In the genomic region with DNA sequence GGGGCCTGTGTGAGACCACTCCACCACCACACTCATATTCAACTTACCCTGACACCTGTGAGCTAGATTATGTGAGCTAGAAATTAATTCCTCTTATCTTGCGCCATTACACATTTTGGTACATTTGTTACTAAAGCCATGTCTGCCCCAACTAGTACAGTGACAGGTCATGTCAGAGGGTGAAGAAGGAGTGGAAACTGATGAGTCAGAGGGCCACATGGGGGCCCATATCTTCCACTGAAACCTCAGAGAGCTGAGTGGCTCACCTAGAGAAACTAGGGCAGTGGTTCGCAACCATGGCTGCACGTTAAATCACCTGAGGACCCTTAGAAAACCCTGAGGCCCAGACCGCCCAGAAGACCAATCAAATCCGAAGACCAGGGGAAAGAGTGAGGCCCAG, we compare ENCODE assay signal across 17 cellular contexts. TPM values are rescaled to one million over a fixed set of nuclear protein-coding genes. Genes with fewer than 3 reads are reported as not detected.
DNase-seq lines count a peak whose midpoint lies in the region; ATAC-seq lines count a peak whose summit lies in the region.
"Had no signal": no experiment of that assay in that cellular context is flagged by ENCODE, and none has a peak within 500 bp of the region (broad histone marks: within the 10 kb centered on the region; RNA-seq: fewer than 3 reads in every experiment).

No MANE protein-coding gene starts in this region.

- peak; percentile 96 for ATAC-seq in stimulated activated naive CD8-positive, alpha-beta T cell treated with anti-CD3 and anti-CD28 coated beads, Interleukin-15, Interleukin-2, amounts not matched to agents 100 U/mL and 50 U/mL, for 24 hours
- no peak for ATAC-seq in GM18520 (IDR thresholded peaks at IDR 0.05; ENCODE audit: unreplicated experiment)
- ATAC-seq: A549 had no signal

- H3K27ac Mint-ChIP-seq in activated CD4-positive, alpha-beta T cell treated with anti-CD3 and anti-CD28 coated beads, Interleukin-2, amount 10 ng/mL, durations not matched to agents 7 days and 5 days, result no peak overlapping the region
- H3K27ac Mint-ChIP-seq in activated T-helper 1 cell treated with anti-CD3 and anti-CD28 coated beads, Interleukin-12 subunit alpha, Interleukin-12 subunit beta, Interleukin-2, Interleukin-4 antibody, amounts not matched to agents 30 ng/mL and 10 ng/mL and 1 ng/mL, durations not matched to agents 14 hours and 24 hours and 36 hours, result peak overlapping the region; percentile 43
- H3K27ac Mint-ChIP-seq: H9 had no signal

- CTCF ChIA-PET in activated CD4-positive, alpha-beta T cell treated with anti-CD3 and anti-CD28 coated beads, Interleukin-2, amount 10 ng/mL, durations not matched to agents 7 days and 5 days (lab: Charles Lee), result interaction anchor here (1.1 to 1.8 kb wide), 2 partner anchors 17 to 39 kb away, joined by 3 read pairs; no protein-coding TSS in a partner anchor

- no peaks in the 10 kb centered on the region for H3K36me3 Mint-ChIP-seq in activated CD4-positive, alpha-beta T cell treated with anti-CD3 and anti-CD28 coated beads, Interleukin-2, amount 10 ng/mL, durations not matched to agents 7 days and 5 days (ENCODE audit: low read depth)
- no peaks in the 10 kb centered on the region for H3K36me3 Mint-ChIP-seq in activated T-helper 1 cell treated with anti-CD3 and anti-CD28 coated beads, Interleukin-12 subunit alpha, Interleukin-12 subunit beta, Interleukin-2, Interleukin-4 antibody, amounts not matched to agents 30 ng/mL and 10 ng/mL and 1 ng/mL, durations not matched to agents 14 hours and 24 hours and 36 hours (ENCODE audit: low read depth)

- peaks cover 1% of the 10 kb centered on the region for H3K27me3 Mint-ChIP-seq in activated CD4-positive, alpha-beta T cell treated with anti-CD3 and anti-CD28 coated beads, Interleukin-2, amount 10 ng/mL, durations not matched to agents 7 days and 5 days
- H3K27me3 Mint-ChIP-seq in activated T-helper 1 cell treated with anti-CD3 and anti-CD28 coated beads, Interleukin-12 subunit alpha, Interleukin-12 subunit beta, Interleukin-2, Interleukin-4 antibody, amounts not matched to agents 30 ng/mL and 10 ng/mL and 1 ng/mL, durations not matched to agents 14 hours and 24 hours and 36 hours (ENCODE audit: insufficient read depth), result peaks cover 3% of the 10 kb centered on the region

- intact Hi-C loops in activated T-helper 1 cell treated with anti-CD3 and anti-CD28 coated beads, Interleukin-12 subunit alpha, Interleukin-12 subunit beta, Interleukin-2, Interleukin-4 antibody, amounts not matched to agents 30 ng/mL and 10 ng/mL and 1 ng/mL, durations not matched to agents 14 hours and 24 hours and 36 hours (cut with micrococcal nuclease), result loop anchor here (5.0 kb wide), 1 partner anchor 48 kb away; no protein-coding TSS in a partner anchor

- H3K4me3 Mint-ChIP-seq in activated CD4-positive, alpha-beta T cell treated with anti-CD3 and anti-CD28 coated beads, Interleukin-2, amount 10 ng/mL, durations not matched to agents 7 days and 5 days, result no peak overlapping the region
- H3K4me3 Mint-ChIP-seq in activated T-helper 1 cell treated with anti-CD3 and anti-CD28 coated beads, Interleukin-12 subunit alpha, Interleukin-12 subunit beta, Interleukin-2, Interleukin-4 antibody, amounts not matched to agents 30 ng/mL and 10 ng/mL and 1 ng/mL, durations not matched to agents 14 hours and 24 hours and 36 hours, result no peak overlapping the region
- H3K4me3 Mint-ChIP-seq: H9 had no signal

- peaks cover 2% of the 10 kb centered on the region for H3K4me1 Mint-ChIP-seq in activated CD4-positive, alpha-beta T cell treated with anti-CD3 and anti-CD28 coated beads, Interleukin-2, amount 10 ng/mL, durations not matched to agents 7 days and 5 days
- H3K4me1 Mint-ChIP-seq in activated T-helper 1 cell treated with anti-CD3 and anti-CD28 coated beads, Interleukin-12 subunit alpha, Interleukin-12 subunit beta, Interleukin-2, Interleukin-4 antibody, amounts not matched to agents 30 ng/mL and 10 ng/mL and 1 ng/mL, durations not matched to agents 14 hours and 24 hours and 36 hours (ENCODE audit: low read depth), result peaks cover 8% of the 10 kb centered on the region

- H3K9me3 Mint-ChIP-seq in activated CD4-positive, alpha-beta T cell treated with anti-CD3 and anti-CD28 coated beads, Interleukin-2, amount 10 ng/mL, durations not matched to agents 7 days and 5 days, result no peaks in the 10 kb centered on the region
- H3K9me3 Mint-ChIP-seq in activated T-helper 1 cell treated with anti-CD3 and anti-CD28 coated beads, Interleukin-12 subunit alpha, Interleukin-12 subunit beta, Interleukin-2, Interleukin-4 antibody, amounts not matched to agents 30 ng/mL and 10 ng/mL and 1 ng/mL, durations not matched to agents 14 hours and 24 hours and 36 hours, result peaks cover 2% of the 10 kb centered on the region
- H3K9me3 Mint-ChIP-seq: H9 had no signal

- peak; percentile 46 for DNase-seq in activated CD4-positive, alpha-beta T cell treated with anti-CD3 and anti-CD28 coated beads for 48 hours
- no peak for DNase-seq in activated CD4-positive, alpha-beta T cell treated with anti-CD3 and anti-CD28 coated beads, Interleukin-2, amount 10 ng/mL, durations not matched to agents 7 days and 5 days
- peak; percentile 40 for DNase-seq in stimulated activated CD4-positive, alpha-beta T cell treated with anti-CD3 and anti-CD28 coated beads, Interleukin-1b, Interleukin-23, amount 100 ng/mL, for 48 hours
- no peak for DNase-seq in stimulated activated CD4-positive, alpha-beta T cell treated with anti-CD3 and anti-CD28 coated beads, Interleukin-4, amount 100 ng/mL, for 1 hour
- DNase-seq in activated T-helper 1 cell treated with anti-CD3 and anti-CD28 coated beads, Interleukin-12 subunit alpha, Interleukin-12 subunit beta, Interleukin-2, Interleukin-4 antibody, amounts not matched to agents 30 ng/mL and 10 ng/mL and 1 ng/mL, durations not matched to agents 14 hours and 24 hours and 36 hours (ENCODE audit: low spot score), result no peak
- DNase-seq in stimulated activated naive CD8-positive, alpha-beta T cell treated with anti-CD3 and anti-CD28 coated beads, Interleukin-15, Interleukin-2, amounts not matched to agents 100 U/mL and 50 U/mL, for 24 hours, result peak; percentile 37
- no peak for DNase-seq in NCI-H2196 (lab: John Stamatoyannopoulos, UW; ENCODE audit: unreplicated experiment)
- DNase-seq: C1 segment of cervical spinal cord, DMS79 treated with DMSO at 0.1 percent for 48 hours, H9, Karpas-422, MM.1S, NCI-H1417, NCI-H187 treated with DMSO at 0.1 percent for 48 hours, NCI-H526 treated with DMSO at 0.1 percent for 48 hours had no signal

- POLR2A ChIA-PET in activated CD4-positive, alpha-beta T cell treated with anti-CD3 and anti-CD28 coated beads, Interleukin-2, amount 10 ng/mL, durations not matched to agents 7 days and 5 days (lab: Charles Lee), result no interaction called here

RNA-seq across cellular contexts. Expression of gene MEF2A, which starts 15.7 kb away (rescaled TPM):
- total RNA-seq in activated CD4-positive, alpha-beta T cell treated with anti-CD3 and anti-CD28 coated beads, Interleukin-2, amount 10 ng/mL, durations not matched to agents 7 days and 5 days, result 10 to 100 TPM; 24.5 to 27.0 TPM
- 27.4 and 30.2 TPM in 2 replicates for total RNA-seq in activated T-helper 1 cell treated with anti-CD3 and anti-CD28 coated beads, Interleukin-12 subunit alpha, Interleukin-12 subunit beta, Interleukin-2, Interleukin-4 antibody, amounts not matched to agents 30 ng/mL and 10 ng/mL and 1 ng/mL, durations not matched to agents 14 hours and 24 hours and 36 hours

Comparison
In these comparisons a context has a peak if more than half of its experiments do, and no peak if none do; other contexts are left out.
1. DNase-seq: peak in activated CD4-positive, alpha-beta T cell treated with anti-CD3 and anti-CD28 coated beads for 48 hours (single experiment), stimulated activated CD4-positive, alpha-beta T cell treated with anti-CD3 and anti-CD28 coated beads, Interleukin-1b, Interleukin-23, amount 100 ng/mL, for 48 hours (single experiment) and stimulated activated naive CD8-positive, alpha-beta T cell treated with anti-CD3 and anti-CD28 coated beads, Interleukin-15, Interleukin-2, amounts not matched to agents 100 U/mL and 50 U/mL, for 24 hours (single experiment); none in activated CD4-positive, alpha-beta T cell treated with anti-CD3 and anti-CD28 coated beads, Interleukin-2, amount 10 ng/mL, durations not matched to agents 7 days and 5 days (single experiment), stimulated activated CD4-positive, alpha-beta T cell treated with anti-CD3 and anti-CD28 coated beads, Interleukin-4, amount 100 ng/mL, for 1 hour (single experiment), activated T-helper 1 cell treated with anti-CD3 and anti-CD28 coated beads, Interleukin-12 subunit alpha, Interleukin-12 subunit beta, Interleukin-2, Interleukin-4 antibody, amounts not matched to agents 30 ng/mL and 10 ng/mL and 1 ng/mL, durations not matched to agents 14 hours and 24 hours and 36 hours (single experiment) and NCI-H2196 (single experiment).